8 cellular contexts compared by ENCODE assay signal in the genomic region with DNA sequence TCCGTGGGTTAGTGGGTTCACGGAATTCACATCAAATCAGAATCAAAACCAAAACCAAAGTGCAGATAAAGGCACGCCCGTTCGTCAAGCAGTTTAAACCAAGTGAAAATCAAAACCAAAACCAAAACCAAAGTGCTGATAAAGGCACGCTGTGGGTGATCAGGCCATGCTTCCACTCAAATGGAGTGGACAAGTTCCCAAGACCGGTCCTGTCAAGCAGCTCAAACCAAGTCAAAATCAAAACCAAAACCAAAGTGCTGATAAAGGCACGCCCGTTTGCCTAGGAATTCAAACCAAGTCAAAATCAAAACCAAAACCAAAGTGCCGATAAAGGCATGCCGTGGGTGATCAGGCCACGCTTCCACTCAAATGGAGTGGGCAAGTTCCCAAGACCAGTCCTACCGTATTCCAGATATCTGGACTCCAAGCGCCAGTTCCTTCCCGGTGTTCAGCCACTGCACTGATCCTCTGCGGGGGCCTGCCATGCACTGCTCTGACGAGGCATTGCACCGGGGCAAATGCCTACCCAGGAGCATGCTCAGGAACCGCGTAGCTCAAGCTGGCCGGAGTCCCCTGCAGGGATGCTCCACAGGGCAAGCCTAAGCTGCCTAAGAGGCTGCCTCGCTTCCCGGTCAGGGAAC. TPM values are rescaled to one million over a fixed set of nuclear protein-coding genes. Genes with fewer than 3 reads are reported as not detected.
DNase-seq lines count a peak whose midpoint lies in the region; ATAC-seq, FAIRE-seq and TF ChIP-seq lines count a peak whose summit lies in the region.
"Not testable (repeated sequence)": the region's sequence is repeated elsewhere in the genome, so short reads cannot be mapped to it uniquely, and the experiment has no call there.

No MANE protein-coding gene starts in this region.

- CTCF ChIA-PET in CD4-positive, alpha-beta T cell (lab: Charles Lee), result not testable (repeated sequence)

- intact Hi-C loops in CD4-positive, alpha-beta T cell (cut with DNase I, micrococcal nuclease); sciatic nerve (cut with DNase I): not testable (repeated sequence)

- DNase-seq in CD4-positive, alpha-beta T cell, result peak; percentile 19 to 61 (median 30)
- not testable (repeated sequence) for DNase-seq in HL-60 (ENCODE audit: low read depth in 1 of 2, low spot score in 1 of 2); keratinocyte (ENCODE audit: low read depth, low spot score); sciatic nerve (ENCODE audit: low spot score)
- peak in 1 of 2 experiments; percentile 29 for DNase-seq in SJCRH30
- DNase-seq in activated CD8-positive, alpha-beta memory T cell treated with anti-CD3 and anti-CD28 coated beads, Interleukin-2, amount 50 U/mL, for 24 hours (ENCODE audit: extremely low read depth), result peak; percentile 35
- peak; percentile 3 for DNase-seq in choroid plexus epithelial cell (ENCODE audit: low read depth)
- DNase-seq in stimulated activated CD8-positive, alpha-beta memory T cell treated with anti-CD3 and anti-CD28 coated beads, Interleukin-7, amount 100 ng/mL, for 48 hours (ENCODE audit: extremely low read depth in 1 of 2, low read depth in 1 of 2), result peak; percentile 21 to 44

- H3K27me3 Mint-ChIP-seq in CD4-positive, alpha-beta T cell, result not testable (repeated sequence)

- not testable (repeated sequence) for TF ChIP-seq CTCF in CD4-positive, alpha-beta T cell (IDR thresholded peaks at IDR 0.05); HL-60 (IDR thresholded peaks at IDR 0.05; ENCODE audit: insufficient read depth, low read length); choroid plexus epithelial cell (conservative IDR thresholded peaks at IDR 0.05; ENCODE audit: low read depth, low read length); keratinocyte (optimal IDR thresholded peaks at IDR 0.05 in 1 of 3, IDR thresholded peaks at IDR 0.05 in 1 of 3, conservative IDR thresholded peaks at IDR 0.05 in 1 of 3; ENCODE audit: extremely low read depth in 1 of 3, insufficient read depth in 2 of 3, low read length in 3 of 3)

- H3K36me3 Mint-ChIP-seq in CD4-positive, alpha-beta T cell (ENCODE audit: low read depth), result not testable (repeated sequence)

- dilution Hi-C loops in keratinocyte (cut with MboI; ENCODE audit: extremely low pct_ligation_motif_present, low sequenced_read_pairs), result not testable (repeated sequence)

- H3K9me3 ChIP-seq in CD4-positive, alpha-beta T cell (ENCODE audit: control insufficient read depth, low read length); SJCRH30 (replicated peaks); keratinocyte (ENCODE audit: control insufficient read depth, low read depth, low read length): not testable (repeated sequence)

- not testable (repeated sequence) for H3K36me3 ChIP-seq in SJCRH30; keratinocyte (ENCODE audit: control insufficient read depth in 2 of 2, extremely low read depth in 1 of 2, insufficient read depth in 2 of 2, low read length in 2 of 2)

- H3K27ac ChIP-seq in CD4-positive, alpha-beta T cell (ENCODE audit: low read depth, low read length), result peak overlapping the region; percentile 52
- H3K27ac ChIP-seq in HL-60 (replicated peaks); SJCRH30; keratinocyte (ENCODE audit: control insufficient read depth, insufficient read depth, low read length): not testable (repeated sequence)

- not testable (repeated sequence) for H3K9me3 Mint-ChIP-seq in CD4-positive, alpha-beta T cell

- H3K4me2 ChIP-seq in keratinocyte (ENCODE audit: control insufficient read depth, extremely low read depth, insufficient read depth, low read depth, low read length), result peak overlapping the region; percentile 83

- not testable (repeated sequence) for H3K79me2 ChIP-seq in keratinocyte (ENCODE audit: control insufficient read depth, insufficient read depth, low read length)

- H3K9me1 ChIP-seq in keratinocyte (ENCODE audit: control insufficient read depth, extremely low read depth, insufficient read depth, low read length), result not testable (repeated sequence)

- peaks cover 17% of the 10 kb centered on the region for H3K4me1 Mint-ChIP-seq in CD4-positive, alpha-beta T cell (ENCODE audit: low read depth)

- H3K4me3 Mint-ChIP-seq in CD4-positive, alpha-beta T cell, result peak overlapping the region; percentile 95

- POLR2A ChIA-PET in CD4-positive, alpha-beta T cell (lab: Charles Lee), result interaction anchor here (0.6 to 1.4 kb wide), 2 partner anchors 20 to 139 kb away, joined by 3 to 5 read pairs; no protein-coding TSS in a partner anchor

- H3K27ac Mint-ChIP-seq in CD4-positive, alpha-beta T cell, result peak overlapping the region; percentile 90

- H2AFZ ChIP-seq in keratinocyte (ENCODE audit: control insufficient read depth, low read length), result peak overlapping the region; percentile 78

- peak overlapping the region; percentile 57 for H3K9ac ChIP-seq in keratinocyte (ENCODE audit: control insufficient read depth, extremely low read depth, insufficient read depth, low read length)

- FAIRE-seq in keratinocyte (lab: Jason Lieb, UNC), result not testable (repeated sequence)

- peak overlapping the region; percentile 26 for H3K4me3 ChIP-seq in HL-60 (replicated peaks; ENCODE audit: insufficient read depth, low read length)
- H3K4me3 ChIP-seq in SJCRH30, result peak overlapping the region; percentile 42
- H3K4me3 ChIP-seq in choroid plexus epithelial cell (ENCODE audit: low read depth, low read length), result not testable (repeated sequence)
- H3K4me3 ChIP-seq in keratinocyte (ENCODE audit: control insufficient read depth in 2 of 3, extremely low read depth in 1 of 3, insufficient read depth in 2 of 3, low read depth in 1 of 3, low read length in 3 of 3), result peak overlapping the region; percentile 29 to 74 (median 29)

- ATAC-seq in CD4-positive, alpha-beta T cell (ENCODE audit: poor library complexity), result peak; percentile 82
- peak; percentile 56 for ATAC-seq in sciatic nerve

- H4K20me1 ChIP-seq in keratinocyte (ENCODE audit: control insufficient read depth, extremely low read depth, insufficient read depth, low read length), result not testable (repeated sequence)

- H3K4me1 ChIP-seq in SJCRH30; keratinocyte (ENCODE audit: control insufficient read depth, extremely low read depth, insufficient read depth, low read length): not testable (repeated sequence)

- H3K27me3 ChIP-seq in CD4-positive, alpha-beta T cell (ENCODE audit: control insufficient read depth, insufficient read depth, low read length); HL-60 (ENCODE audit: insufficient read depth, poor library complexity, severe bottlenecking); SJCRH30; keratinocyte (ENCODE audit: control insufficient read depth, extremely low read depth, insufficient read depth, low read length): not testable (repeated sequence)

RNA-seq across cellular contexts. Expression of gene RFPL1, which starts 23.3 kb away (rescaled TPM):
- total RNA-seq in CD4-positive, alpha-beta T cell, result not detected
- not detected in 2 replicates for total RNA-seq in SJCRH30 (2014; rRNA removed; shearing (Covaris generic))
- not detected in 3 replicates for polyA plus RNA-seq in keratinocyte
- polyA plus RNA-seq in keratinocyte (2011; ENCODE audit: low read depth), result not detected
- not detected in 2 replicates for polyA plus RNA-seq in keratinocyte (2011; cell fraction: cytosol; rRNA removed)
- not detected in 2 replicates for polyA plus RNA-seq in keratinocyte (2011; cell fraction: nucleus; rRNA removed)
- not detected in 2 replicates for polyA plus RNA-seq in keratinocyte (2012; ENCODE audit: low replicate concordance)
- not detected in 3 replicates for polyA minus RNA-seq in keratinocyte
- polyA minus RNA-seq in keratinocyte (2011; cell fraction: cytosol; rRNA and poly(A)+ RNA removed), result not detected
- not detected in 2 replicates for polyA minus RNA-seq in keratinocyte (2011; cell fraction: nucleus; rRNA and poly(A)+ RNA removed)
- not detected for total RNA-seq in sciatic nerve

RNA-seq across cellular contexts. Expression of gene AP1B1, which starts 26.7 kb away (rescaled TPM):
- total RNA-seq in CD4-positive, alpha-beta T cell, result 10 to 100 TPM; 25.6 to 26.4 TPM
- 40.5 and 41.3 TPM in 2 replicates for total RNA-seq in SJCRH30 (2014; rRNA removed; shearing (Covaris generic))
- 45.7 to 83.2 TPM (median 55.3 TPM) in 3 replicates for polyA plus RNA-seq in keratinocyte
- 39.1 TPM for polyA plus RNA-seq in keratinocyte (2011; ENCODE audit: low read depth)
- 60.1 and 76.2 TPM in 2 replicates for polyA plus RNA-seq in keratinocyte (2011; cell fraction: cytosol; rRNA removed)
- polyA plus RNA-seq in keratinocyte (2011; cell fraction: nucleus; rRNA removed), result 78.4 and 86.2 TPM in 2 replicates
- 27.6 and 80.8 TPM in 2 replicates for polyA plus RNA-seq in keratinocyte (2012; ENCODE audit: low replicate concordance)
- polyA minus RNA-seq in keratinocyte, result 151 to 271 TPM (median 173 TPM) in 3 replicates
- 162 TPM for polyA minus RNA-seq in keratinocyte (2011; cell fraction: cytosol; rRNA and poly(A)+ RNA removed)
- polyA minus RNA-seq in keratinocyte (2011; cell fraction: nucleus; rRNA and poly(A)+ RNA removed), result 91.1 and 106 TPM in 2 replicates
- 47.1 TPM for total RNA-seq in sciatic nerve
